Comparison of ENCODE assay signal across 1 cellular context in the genomic region with DNA sequence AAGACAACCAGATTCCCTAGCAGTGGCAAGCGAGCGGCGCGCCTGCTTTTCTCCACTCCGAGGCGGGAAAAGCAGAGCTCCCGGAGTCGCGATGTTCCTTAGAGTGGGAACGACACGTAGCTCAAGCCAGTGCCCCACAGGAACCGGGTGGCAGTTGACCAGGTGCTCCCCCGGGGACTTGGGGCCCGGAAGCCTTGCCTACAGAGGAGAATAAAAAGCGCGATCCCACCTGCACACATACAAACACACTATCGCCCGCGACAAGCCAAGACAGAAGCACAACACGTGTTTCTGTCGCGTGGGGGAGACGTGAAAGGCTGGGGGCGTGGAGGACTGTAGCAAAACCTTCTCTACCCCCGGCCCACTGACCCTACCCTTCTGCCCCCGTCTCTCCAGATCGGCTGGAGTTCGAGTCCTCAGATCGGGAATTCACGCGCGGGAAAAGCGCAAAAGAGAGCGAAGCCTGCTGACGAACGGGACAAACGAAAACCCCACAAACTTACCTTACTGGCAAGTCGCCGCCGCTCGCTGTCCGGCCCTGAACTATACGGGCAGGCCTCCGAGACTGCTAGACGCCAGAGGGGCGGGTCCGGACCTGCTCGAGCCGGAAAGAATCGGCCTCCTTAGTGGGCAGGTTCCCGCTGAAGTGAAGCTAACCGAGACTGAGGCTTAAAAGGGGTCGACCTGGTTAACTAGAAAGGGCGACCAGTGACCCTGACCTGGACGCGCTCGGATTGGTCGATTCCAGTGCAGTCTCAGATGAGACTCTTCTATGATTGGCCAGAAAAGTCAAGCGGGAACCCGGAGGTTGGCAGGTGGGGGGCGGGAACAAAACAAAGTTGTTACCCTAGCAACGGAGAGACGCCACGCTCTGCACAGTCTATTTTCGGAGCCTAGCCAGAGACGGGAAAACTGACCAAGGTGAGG.
TF ChIP-seq lines count a peak whose summit lies in the region.

TSS of gene DNAAF6 (plus strand) at position 842 of the 927 bp plus-strand sequence. CDS start 6,265 bp downstream, outside the sequence.
TSS of gene NUP62CL (minus strand) at position 664 of the 927 bp plus-strand sequence. CDS start 31,287 bp downstream, outside the sequence.

TF ChIP-seq in K562, 482 proteins besides CTCF, POLR2A, EP300 and RAD21 (continued from another document and continues in another):
- TF ChIP-seq GTF3C2 (IDR thresholded peaks at IDR 0.05; ENCODE audit: borderline replicate concordance, extremely low read depth, insufficient read length) (no peak), MTA3 (IDR thresholded peaks at IDR 0.05; ENCODE audit: borderline replicate concordance) (no peak), TAF7 (tag; IDR thresholded peaks at IDR 0.05) (no peak), RFX5 (IDR thresholded peaks at IDR 0.05; ENCODE audit: low read depth, low read length) (peak; percentile 83), ZNF347 (CRISPR knock-in tag; IDR thresholded peaks at IDR 0.05; ENCODE audit: low read depth) (no peak), POLR2AphosphoS2 (IDR thresholded peaks at IDR 0.05; ENCODE audit: low read length) (no peak), MCM3 (IDR thresholded peaks at IDR 0.05) (no peak), ZNF324 (CRISPR knock-in tag; IDR thresholded peaks at IDR 0.05) (no peak), DIDO1 (tag; IDR thresholded peaks at IDR 0.05; ENCODE audit: low read depth) (no peak), NFRKB (IDR thresholded peaks at IDR 0.05; ENCODE audit: low read depth) (0 out of 2 replicates have a peak, but pooled peaks have one; percentile 40), LARP7 (IDR thresholded peaks at IDR 0.05) (no peak), NONO (IDR thresholded peaks at IDR 0.05; ENCODE audit: low read depth in 2 of 2, low read length in 1 of 2) (no peak), SRSF3 (IDR thresholded peaks at IDR 0.05; ENCODE audit: insufficient read depth, low read length) (no peak), BRD9 (IDR thresholded peaks at IDR 0.05; ENCODE audit: low read depth, partially characterized antibody) (no peak), NR3C1 (CRISPR knock-in tag; IDR thresholded peaks at IDR 0.05) (no peak), MAFF (IDR thresholded peaks at IDR 0.05; ENCODE audit: low read length) (no peak), FOXA1 (IDR thresholded peaks at IDR 0.05; ENCODE audit: borderline replicate concordance) (no peak), SREBF1 (IDR thresholded peaks at IDR 0.05; ENCODE audit: borderline replicate concordance, low read depth, low read length) (no peak), BCOR (IDR thresholded peaks at IDR 0.05) (no peak), FIP1L1 (IDR thresholded peaks at IDR 0.05; ENCODE audit: low read depth, low read length, poor library complexity, severe bottlenecking) (no peak), RBM22 (IDR thresholded peaks at IDR 0.05; ENCODE audit: low read depth, low read length, poor library complexity, severe bottlenecking) (no peak), GABPB2 (CRISPR knock-in tag; conservative IDR thresholded peaks at IDR 0.05) (no peak), RBM14 (IDR thresholded peaks at IDR 0.05; ENCODE audit: borderline replicate concordance, insufficient read depth, low read depth, low read length) (no peak), STAT5A (IDR thresholded peaks at IDR 0.05; ENCODE audit: borderline replicate concordance, low read length) (no peak), MAFG (tag; conservative IDR thresholded peaks at IDR 0.05) (no peak), TEAD4 (IDR thresholded peaks at IDR 0.05; ENCODE audit: low read length) (no peak), TEAD4 (CRISPR knock-in tag; IDR thresholded peaks at IDR 0.05; ENCODE audit: borderline replicate concordance) (no peak), CREBBP (IDR thresholded peaks at IDR 0.05; ENCODE audit: low read depth, low read length) (no peak), TAF15 (IDR thresholded peaks at IDR 0.05; ENCODE audit: low read depth, low read length) (no peak), JUND (IDR thresholded peaks at IDR 0.05; ENCODE audit: borderline replicate concordance, low read depth, low read length) (no peak), JUND (tag; IDR thresholded peaks at IDR 0.05; ENCODE audit: borderline replicate concordance, low read depth, low read length) (no peak), RBFOX2 (IDR thresholded peaks at IDR 0.05; ENCODE audit: low read depth, low read length) (peak; percentile 94), THRAP3 (IDR thresholded peaks at IDR 0.05; ENCODE audit: borderline replicate concordance) (no peak), ADNP (tag; IDR thresholded peaks at IDR 0.05) (no peak), NRF1 (conservative IDR thresholded peaks at IDR 0.05 in 1 of 2, IDR thresholded peaks at IDR 0.05 in 1 of 2) (peak; percentile 65 to 74), LCOR (CRISPR knock-in tag; IDR thresholded peaks at IDR 0.05) (no peak; the same call in 1 of the 2 replicates), ETV5 (CRISPR knock-in tag; IDR thresholded peaks at IDR 0.05; ENCODE audit: low read depth) (no peak), ELK3 (CRISPR knock-in tag; IDR thresholded peaks at IDR 0.05) (no peak), USF2 (CRISPR knock-in tag; IDR thresholded peaks at IDR 0.05) (no peak), ZNF507 (tag; conservative IDR thresholded peaks at IDR 0.05) (no peak), POLR2B (IDR thresholded peaks at IDR 0.05; ENCODE audit: low read depth, partially characterized antibody) (no peak), MTA1 (IDR thresholded peaks at IDR 0.05; ENCODE audit: borderline replicate concordance) (0 out of 2 replicates have a peak, but pooled peaks have one; percentile 21), NFE2L1 (tag; IDR thresholded peaks at IDR 0.05; ENCODE audit: borderline replicate concordance, low read depth) (no peak), HCFC1 (IDR thresholded peaks at IDR 0.05; ENCODE audit: low read depth, low read length) (no peak), ILF3 (IDR thresholded peaks at IDR 0.05; ENCODE audit: borderline replicate concordance) (no peak), MTA2 (IDR thresholded peaks at IDR 0.05; ENCODE audit: low read depth) (no peak), HMGN3 (IDR thresholded peaks at IDR 0.05; ENCODE audit: borderline replicate concordance, extremely low read depth, insufficient read length, low read depth, low read length) (peak; percentile 22), BRCA1 (IDR thresholded peaks at IDR 0.05) (no peak), BRCA1 (CRISPR knock-in tag; IDR thresholded peaks at IDR 0.05) (no peak), STAT6 (CRISPR knock-in tag; IDR thresholded peaks at IDR 0.05) (no peak), ZSCAN29 (IDR thresholded peaks at IDR 0.05) (no peak), BRD4 (IDR thresholded peaks at IDR 0.05) (no peak), ZSCAN32 (CRISPR knock-in tag; IDR thresholded peaks at IDR 0.05) (no peak)
- TF ChIP-seq, protein P1, sequence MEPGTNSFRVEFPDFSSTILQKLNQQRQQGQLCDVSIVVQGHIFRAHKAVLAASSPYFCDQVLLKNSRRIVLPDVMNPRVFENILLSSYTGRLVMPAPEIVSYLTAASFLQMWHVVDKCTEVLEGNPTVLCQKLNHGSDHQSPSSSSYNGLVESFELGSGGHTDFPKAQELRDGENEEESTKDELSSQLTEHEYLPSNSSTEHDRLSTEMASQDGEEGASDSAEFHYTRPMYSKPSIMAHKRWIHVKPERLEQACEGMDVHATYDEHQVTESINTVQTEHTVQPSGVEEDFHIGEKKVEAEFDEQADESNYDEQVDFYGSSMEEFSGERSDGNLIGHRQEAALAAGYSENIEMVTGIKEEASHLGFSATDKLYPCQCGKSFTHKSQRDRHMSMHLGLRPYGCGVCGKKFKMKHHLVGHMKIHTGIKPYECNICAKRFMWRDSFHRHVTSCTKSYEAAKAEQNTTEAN (CRISPR knock-in tag; IDR thresholded peaks at IDR 0.05), result no peak
- TF ChIP-seq, protein P2, sequence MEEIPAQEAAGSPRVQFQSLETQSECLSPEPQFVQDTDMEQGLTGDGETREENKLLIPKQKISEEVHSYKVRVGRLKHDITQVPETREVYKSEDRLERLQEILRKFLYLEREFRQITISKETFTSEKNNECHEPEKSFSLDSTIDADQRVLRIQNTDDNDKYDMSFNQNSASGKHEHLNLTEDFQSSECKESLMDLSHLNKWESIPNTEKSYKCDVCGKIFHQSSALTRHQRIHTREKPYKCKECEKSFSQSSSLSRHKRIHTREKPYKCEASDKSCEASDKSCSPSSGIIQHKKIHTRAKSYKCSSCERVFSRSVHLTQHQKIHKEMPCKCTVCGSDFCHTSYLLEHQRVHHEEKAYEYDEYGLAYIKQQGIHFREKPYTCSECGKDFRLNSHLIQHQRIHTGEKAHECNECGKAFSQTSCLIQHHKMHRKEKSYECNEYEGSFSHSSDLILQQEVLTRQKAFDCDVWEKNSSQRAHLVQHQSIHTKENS (CRISPR knock-in tag; IDR thresholded peaks at IDR 0.05), result no peak
- TF ChIP-seq, protein P3, sequence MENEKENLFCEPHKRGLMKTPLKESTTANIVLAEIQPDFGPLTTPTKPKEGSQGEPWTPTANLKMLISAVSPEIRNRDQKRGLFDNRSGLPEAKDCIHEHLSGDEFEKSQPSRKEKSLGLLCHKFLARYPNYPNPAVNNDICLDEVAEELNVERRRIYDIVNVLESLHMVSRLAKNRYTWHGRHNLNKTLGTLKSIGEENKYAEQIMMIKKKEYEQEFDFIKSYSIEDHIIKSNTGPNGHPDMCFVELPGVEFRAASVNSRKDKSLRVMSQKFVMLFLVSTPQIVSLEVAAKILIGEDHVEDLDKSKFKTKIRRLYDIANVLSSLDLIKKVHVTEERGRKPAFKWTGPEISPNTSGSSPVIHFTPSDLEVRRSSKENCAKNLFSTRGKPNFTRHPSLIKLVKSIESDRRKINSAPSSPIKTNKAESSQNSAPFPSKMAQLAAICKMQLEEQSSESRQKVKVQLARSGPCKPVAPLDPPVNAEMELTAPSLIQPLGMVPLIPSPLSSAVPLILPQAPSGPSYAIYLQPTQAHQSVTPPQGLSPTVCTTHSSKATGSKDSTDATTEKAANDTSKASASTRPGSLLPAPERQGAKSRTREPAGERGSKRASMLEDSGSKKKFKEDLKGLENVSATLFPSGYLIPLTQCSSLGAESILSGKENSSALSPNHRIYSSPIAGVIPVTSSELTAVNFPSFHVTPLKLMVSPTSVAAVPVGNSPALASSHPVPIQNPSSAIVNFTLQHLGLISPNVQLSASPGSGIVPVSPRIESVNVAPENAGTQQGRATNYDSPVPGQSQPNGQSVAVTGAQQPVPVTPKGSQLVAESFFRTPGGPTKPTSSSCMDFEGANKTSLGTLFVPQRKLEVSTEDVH (IDR thresholded peaks at IDR 0.05; ENCODE audit: low read depth, partially characterized antibody), result no peak
